Comparison of ENCODE assay signal across 11 cellular contexts in genomic region chr11:57775474-57775873, GRCh38. TPM values are rescaled to one million over a fixed set of nuclear protein-coding genes. Genes with fewer than 3 reads are reported as not detected.
A peak's percentile ranks its signal among the peaks of the same experiment; 100 is the strongest.
DNase-seq lines count a peak whose midpoint lies in the region; ATAC-seq and TF ChIP-seq lines count a peak whose summit lies in the region.
"Had no signal": no experiment of that assay in that cellular context is flagged by ENCODE, and none has a peak within 500 bp of the region (broad histone marks: within the 10 kb centered on the region; RNA-seq: fewer than 3 reads in every experiment).

No MANE protein-coding gene starts in this region.

- H3K4me3 ChIP-seq in SJCRH30 (peak overlapping the region; percentile 19), endodermal cell (ENCODE audit: low read length) (peak overlapping the region; percentile 68), muscle layer of duodenum (ENCODE audit: low read depth in 1 of 2, low read length in 2 of 2) (peak overlapping the region; percentile 3 to 15), tibial artery (no peak overlapping the region)
- no peak overlapping the region for H3K4me3 ChIP-seq in CD4-positive, alpha-beta memory T cell (ENCODE audit: low read length in 2 of 2)

- no peaks in the 10 kb centered on the region for H3K9me3 Mint-ChIP-seq in endodermal cell
- H3K9me3 Mint-ChIP-seq in CD4-positive, alpha-beta memory T cell = peaks cover 0 to 1% (median 0%) of the 10 kb centered on the region in 8 donors

- WGBS in endodermal cell (ENCODE audit: insufficient coverage in 1 of 2, insufficient read length in 1 of 2), 2 experiments = 69 to 100% methylated on average over 1 to 5 of the region's 5 CpGs

- H3K27ac ChIP-seq in SJCRH30 (peak overlapping the region; percentile 57), endodermal cell (ENCODE audit: low read depth, low read length) (peak overlapping the region; percentile 98), muscle layer of duodenum (ENCODE audit: low read length) (peak overlapping the region; percentile 65), tibial artery (peak overlapping the region; percentile 73 to 87)
- H3K27ac ChIP-seq in CD4-positive, alpha-beta memory T cell (ENCODE audit: low read depth, low read length) = no peak overlapping the region

- TF ChIP-seq CTCF in endodermal cell (conservative IDR thresholded peaks at IDR 0.05) = no peak
- no peak for TF ChIP-seq CTCF in tibial artery (IDR thresholded peaks at IDR 0.05)

- H3K9ac ChIP-seq in endodermal cell (ENCODE audit: extremely low read depth, low read length, poor library complexity, severe bottlenecking) = peak overlapping the region; percentile 23

- intact Hi-C loops in tibial artery (cut with DNase I; ENCODE audit: low total_unique reads) = no loop called here
- intact Hi-C loops in CD4-positive, alpha-beta memory T cell (cut with micrococcal nuclease) = no loop called here

- ATAC-seq in HG02588 (IDR thresholded peaks at IDR 0.05; ENCODE audit: unreplicated experiment) = no peak

- DNase-seq in SJCRH30 (peak; percentile 30 to 55), endodermal cell (no peak), tibial artery (peak in 1 of 2 donors; percentile 46), NCI-H510A (lab: John Stamatoyannopoulos, UW) (no peak)
- DNase-seq in CD4-positive, alpha-beta memory T cell = no peak
- DNase-seq: activated T-cell treated with anti-CD3 and anti-CD28 coated beads for 4 hours; NCI-H1417 treated with DMSO at 0.1 percent for 48 hours; stimulated activated CD4-positive, alpha-beta T cell treated with anti-CD3 and anti-CD28 coated beads, Interleukin-4, amount 100 ng/mL, for 1 hour had no signal

- POLR2A ChIA-PET in CD4-positive, alpha-beta memory T cell (lab: Charles Lee; ENCODE audit: partially characterized antibody) = no interaction called here

- H3K4me1 ChIP-seq in SJCRH30 (peaks cover 45% of the 10 kb centered on the region), endodermal cell (ENCODE audit: control insufficient read depth, insufficient read depth, low read length) (peaks cover 39% of the 10 kb centered on the region), muscle layer of duodenum (ENCODE audit: control insufficient read depth in 1 of 2, insufficient read depth in 2 of 2, low read length in 2 of 2) (peaks cover 66 to 80% of the 10 kb centered on the region in 2 donors), tibial artery (peaks cover 7 to 93% (median 70%) of the 10 kb centered on the region in 4 donors)
- no peaks in the 10 kb centered on the region for H3K4me1 ChIP-seq in CD4-positive, alpha-beta memory T cell (ENCODE audit: insufficient read depth, low read length)

- H3K9me3 ChIP-seq in SJCRH30 (replicated peaks) (no peaks in the 10 kb centered on the region), endodermal cell (ENCODE audit: control insufficient read depth, low read length) (no peaks in the 10 kb centered on the region), muscle layer of duodenum (ENCODE audit: control insufficient read depth in 1 of 2, low read length in 2 of 2) (no peaks in the 10 kb centered on the region), tibial artery (no peaks in the 10 kb centered on the region)
- no peaks in the 10 kb centered on the region for H3K9me3 ChIP-seq in CD4-positive, alpha-beta memory T cell (ENCODE audit: control insufficient read depth in 1 of 2, low read length in 2 of 2)

- H3K4me1 Mint-ChIP-seq in endodermal cell = peaks cover 73% of the 10 kb centered on the region
- H3K4me1 Mint-ChIP-seq in CD4-positive, alpha-beta memory T cell = peaks cover 0 to 14% (median 4%) of the 10 kb centered on the region in 4 donors

- H3K27me3 ChIP-seq in SJCRH30 (no peaks in the 10 kb centered on the region), endodermal cell (ENCODE audit: control insufficient read depth, insufficient read depth, low read length, poor library complexity, severe bottlenecking) (no peaks in the 10 kb centered on the region), muscle layer of duodenum (ENCODE audit: low read depth, low read length) (no peaks in the 10 kb centered on the region), tibial artery (no peaks in the 10 kb centered on the region)
- H3K27me3 ChIP-seq in CD4-positive, alpha-beta memory T cell (ENCODE audit: insufficient read depth, low read length) = no peaks in the 10 kb centered on the region

- H3K36me3 Mint-ChIP-seq in endodermal cell (ENCODE audit: low read depth) = peaks cover 14% of the 10 kb centered on the region
- H3K36me3 Mint-ChIP-seq in CD4-positive, alpha-beta memory T cell = peaks cover 0 to 5% of the 10 kb centered on the region in 2 donors

- CTCF ChIA-PET in CD4-positive, alpha-beta memory T cell (lab: Charles Lee; ENCODE audit: partially characterized antibody) = interaction anchor here (1.3 to 1.8 kb wide), 2 partner anchors 10 to 25 kb away, joined by 4 to 8 read pairs; no protein-coding TSS in a partner anchor

- no peaks in the 10 kb centered on the region for H3K27me3 Mint-ChIP-seq in endodermal cell (ENCODE audit: insufficient read depth)
- H3K27me3 Mint-ChIP-seq in CD4-positive, alpha-beta memory T cell = no peaks in the 10 kb centered on the region

- H3K27ac Mint-ChIP-seq in endodermal cell = peak overlapping the region; percentile 100
- H3K27ac Mint-ChIP-seq in CD4-positive, alpha-beta memory T cell = peak overlapping the region in 1 of 7 donors; percentile 59

- H3K36me3 ChIP-seq in SJCRH30 (no peaks in the 10 kb centered on the region), endodermal cell (ENCODE audit: control insufficient read depth, insufficient read depth, low read length) (peaks cover 24% of the 10 kb centered on the region), muscle layer of duodenum (ENCODE audit: control insufficient read depth in 1 of 2, insufficient read depth in 2 of 2, low read length in 2 of 2) (peaks cover 0 to 3% of the 10 kb centered on the region in 2 donors), tibial artery (no peaks in the 10 kb centered on the region)
- no peaks in the 10 kb centered on the region for H3K36me3 ChIP-seq in CD4-positive, alpha-beta memory T cell (ENCODE audit: insufficient read depth, low read length)

- peak overlapping the region; percentile 41 for H3K4me3 Mint-ChIP-seq in endodermal cell
- no peak overlapping the region for H3K4me3 Mint-ChIP-seq in CD4-positive, alpha-beta memory T cell

RNA-seq across cellular contexts. Expression of gene CTNND1, which starts 13.9 kb away (rescaled TPM):
- 94.9 and 95.9 TPM in 2 replicates for total RNA-seq in SJCRH30 (2014; rRNA removed; shearing (Covaris generic))
- 100 to 1,000 TPM; 190 to 216 TPM for total RNA-seq in endodermal cell
- polyA plus RNA-seq in endodermal cell (2013, experiment 1 of 2) = 144 TPM
- 136 TPM for polyA plus RNA-seq in endodermal cell (2013, experiment 2 of 2)
- 10 to 100 TPM; 10.3 to 11.1 TPM for total RNA-seq in CD4-positive, alpha-beta memory T cell
- 1 to 10 TPM in 1 of 2 donors, under 1 TPM in 1; 0.91 to 1.6 TPM for polyA plus RNA-seq in CD4-positive, alpha-beta memory T cell

RNA-seq across cellular contexts. Expression of gene BTBD18, which starts 23.9 kb away (rescaled TPM):
- 0.02 TPM in 1 of 2 replicates, not detected in the other for total RNA-seq in SJCRH30 (2014; rRNA removed; shearing (Covaris generic))
- not detected for total RNA-seq in endodermal cell
- not detected for polyA plus RNA-seq in endodermal cell (2013, experiment 1 of 2)
- not detected for polyA plus RNA-seq in endodermal cell (2013, experiment 2 of 2)
- total RNA-seq in CD4-positive, alpha-beta memory T cell = not detected
- under 1 TPM; 0.34 to 0.44 TPM for polyA plus RNA-seq in CD4-positive, alpha-beta memory T cell
- total RNA-seq: kidney epithelial cell had no signal

RNA-seq across cellular contexts. Expression of gene SELENOH, which starts 34.2 kb away (rescaled TPM):
- total RNA-seq in SJCRH30 (2014; rRNA removed; shearing (Covaris generic)) = 116 and 133 TPM in 2 replicates
- total RNA-seq in endodermal cell = 100 to 1,000 TPM; 213 to 226 TPM
- 154 TPM for polyA plus RNA-seq in endodermal cell (2013, experiment 1 of 2)
- 152 TPM for polyA plus RNA-seq in endodermal cell (2013, experiment 2 of 2)
- total RNA-seq in CD4-positive, alpha-beta memory T cell = 100 to 1,000 TPM; 102 to 113 TPM
- 100 to 1,000 TPM; 186 to 223 TPM for polyA plus RNA-seq in CD4-positive, alpha-beta memory T cell

Comparison
In these comparisons a context has a peak if more than half of its experiments do, and no peak if none do; other contexts are left out.
1. DNase-seq: peak in SJCRH30 (2 of 2); none in endodermal cell (single experiment), NCI-H510A (single experiment) and CD4-positive, alpha-beta memory T cell (0 of 5).
2. H3K4me3 ChIP-seq: peak in SJCRH30 (single experiment), endodermal cell (single experiment) and muscle layer of duodenum (2 of 2); none in tibial artery (0 of 2) and CD4-positive, alpha-beta memory T cell (0 of 2).